Comparison of ENCODE assay signal across 12 cellular contexts in genomic region chr3:40192628-40193027, GRCh38.
DNase-seq lines count a peak whose midpoint lies in the region; ATAC-seq and TF ChIP-seq lines count a peak whose summit lies in the region.
"Had no signal": no experiment of that assay in that cellular context is flagged by ENCODE, and none has a peak within 500 bp of the region (broad histone marks: within the 10 kb centered on the region; RNA-seq: fewer than 3 reads in every experiment).

No MANE protein-coding gene starts in this region.

- no peak for TF ChIP-seq CTCF in epithelial cell of esophagus (IDR thresholded peaks at IDR 0.05; ENCODE audit: insufficient read depth, low read depth, low read length, missing control alignments)
- no peak for TF ChIP-seq CTCF in osteocyte (IDR thresholded peaks at IDR 0.05)
- TF ChIP-seq CTCF in GM20000 (IDR thresholded peaks at IDR 0.05; ENCODE audit: extremely low read depth, missing control alignments), result no peak

- no peak overlapping the region for H3K4me3 Mint-ChIP-seq in osteocyte (ENCODE audit: unreplicated experiment)
- H3K4me3 Mint-ChIP-seq: CD4-positive, alpha-beta memory T cell had no signal

- DNase-seq in NOMO-1 treated with DMSO at 0.1 percent for 48 hours (lab: John Stamatoyannopoulos, UW; ENCODE audit: unreplicated experiment) (peak; percentile 13), NOMO-1 treated with dmso at 0.1 percent for 144 hours (lab: John Stamatoyannopoulos, UW; ENCODE audit: unreplicated experiment) (no peak), SK-MEL-5 (ENCODE audit: low read depth, low spot score) (peak; percentile 32), epithelial cell of esophagus (ENCODE audit: low read depth) (peak; percentile 24), osteocyte (ENCODE audit: extremely low spot score, unreplicated experiment) (peak; percentile 34), GM20000 (ENCODE audit: low spot score) (no peak), amniotic stem cell (lab: John Stamatoyannopoulos, UW) (no peak)
- DNase-seq: GOT3, SHP77 treated with DMSO at 0.1 percent for 48 hours had no signal

- no peaks in the 10 kb centered on the region for H3K9me3 Mint-ChIP-seq in osteocyte (ENCODE audit: unreplicated experiment)
- H3K9me3 Mint-ChIP-seq: CD4-positive, alpha-beta memory T cell had no signal

- no peak overlapping the region for H3K27ac Mint-ChIP-seq in osteocyte (ENCODE audit: unreplicated experiment)
- H3K27ac Mint-ChIP-seq: CD4-positive, alpha-beta memory T cell had no signal

- no peak overlapping the region for H3K4me3 ChIP-seq in epithelial cell of esophagus (ENCODE audit: low read length)
- H3K4me3 ChIP-seq: Peyer's patch had no signal

- in situ Hi-C loops in SK-MEL-5 (cut with HindIII; ENCODE audit: low pct_unique_long_range_greater_than_20kb, low sequenced_read_pairs), result no loop called here

- H3K27me3 Mint-ChIP-seq in osteocyte (ENCODE audit: unreplicated experiment), result peaks cover 29% of the 10 kb centered on the region
- H3K27me3 Mint-ChIP-seq: CD4-positive, alpha-beta memory T cell had no signal

- no peak for ATAC-seq in GM18517 (IDR thresholded peaks at IDR 0.05; ENCODE audit: unreplicated experiment)

- no peaks in the 10 kb centered on the region for H3K36me3 Mint-ChIP-seq in osteocyte (ENCODE audit: unreplicated experiment)
- H3K36me3 Mint-ChIP-seq: CD4-positive, alpha-beta memory T cell had no signal

- H3K4me1 Mint-ChIP-seq in osteocyte (ENCODE audit: unreplicated experiment), result no peaks in the 10 kb centered on the region

Comparison
In these comparisons a context has a peak if more than half of its experiments do, and no peak if none do; other contexts are left out.
1. DNase-seq: peak in NOMO-1 treated with DMSO at 0.1 percent for 48 hours (single experiment), SK-MEL-5 (single experiment), epithelial cell of esophagus (single experiment) and osteocyte (single experiment); none in NOMO-1 treated with dmso at 0.1 percent for 144 hours (single experiment), GM20000 (single experiment) and amniotic stem cell (single experiment).